In the genomic region with DNA sequence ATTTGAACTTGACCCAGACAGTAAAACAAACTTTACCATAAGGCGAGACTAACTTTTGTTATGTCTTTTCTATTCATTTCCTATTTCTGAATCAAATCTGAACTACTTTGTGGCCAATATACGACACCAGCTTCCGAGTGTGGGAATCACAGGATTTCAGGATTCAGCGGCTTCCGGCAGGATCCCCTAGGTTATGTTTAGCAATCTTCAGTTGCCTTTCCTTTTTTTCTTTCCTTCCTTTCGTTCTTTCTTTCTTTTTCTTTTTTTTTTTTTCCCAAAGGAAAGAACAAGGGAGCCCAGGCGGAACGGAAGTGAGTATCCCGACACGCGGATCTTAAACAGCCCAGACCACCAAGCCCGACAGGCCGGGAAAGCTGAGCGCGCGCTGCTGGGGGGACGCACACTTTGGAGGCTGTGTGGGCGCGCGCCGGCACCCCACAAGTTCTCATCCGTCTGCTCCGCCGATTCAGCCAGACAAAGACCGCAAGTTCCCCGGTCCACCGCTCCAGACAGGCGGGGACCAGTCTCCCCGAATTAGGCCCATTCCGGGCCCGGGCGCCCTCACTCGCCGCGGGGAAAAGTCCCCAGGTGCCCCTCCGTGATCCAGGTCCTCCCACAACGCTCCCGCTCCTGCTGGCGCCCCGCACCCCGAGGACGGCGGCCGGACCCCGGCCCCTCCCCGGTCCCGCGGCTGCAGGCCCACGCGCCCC, we compare ENCODE assay signal across 1 cellular context.
TF ChIP-seq lines count a peak whose summit lies in the region.

No MANE protein-coding gene starts in this region.

TF ChIP-seq in HepG2, 621 proteins besides CTCF, POLR2A, EP300 and RAD21 (continued from another document and continues in another):
- TF ChIP-seq FOXP4 (CRISPR knock-in tag; IDR thresholded peaks at IDR 0.05): peak; percentile 38; the same call in 1 of the 2 replicates
- TF ChIP-seq TCF7L2 (IDR thresholded peaks at IDR 0.05; ENCODE audit: low read depth, low read length): no peak
- TF ChIP-seq IKZF4 (CRISPR knock-in tag; IDR thresholded peaks at IDR 0.05; ENCODE audit: borderline replicate concordance, low read depth, not compliant biosample characterization): peak; percentile 66
- no peak for TF ChIP-seq ZNF607 (CRISPR knock-in tag; IDR thresholded peaks at IDR 0.05; ENCODE audit: borderline replicate concordance)
- no peak for TF ChIP-seq TAF15 (IDR thresholded peaks at IDR 0.05; ENCODE audit: low read depth, low read length, poor library complexity, severe bottlenecking)
- TF ChIP-seq PRMT3 (CRISPR knock-in tag; IDR thresholded peaks at IDR 0.05; ENCODE audit: borderline replicate concordance, low read depth): no peak
- TF ChIP-seq PITX1 (CRISPR knock-in tag; IDR thresholded peaks at IDR 0.05): 0 out of 2 replicates have a peak, but pooled peaks have one; percentile 30
- no peak for TF ChIP-seq ZKSCAN8 (CRISPR knock-in tag; IDR thresholded peaks at IDR 0.05; ENCODE audit: borderline replicate concordance)
- TF ChIP-seq NR2F2 (IDR thresholded peaks at IDR 0.05; ENCODE audit: borderline replicate concordance, low read depth): no peak
- peak; percentile 44; the same call in 1 of the 2 replicates for TF ChIP-seq NRL (CRISPR knock-in tag; IDR thresholded peaks at IDR 0.05; ENCODE audit: borderline replicate concordance)
- no peak for TF ChIP-seq ZNF562 (CRISPR knock-in tag; IDR thresholded peaks at IDR 0.05; ENCODE audit: borderline replicate concordance)
- no peak for TF ChIP-seq ZNF614 (CRISPR knock-in tag; IDR thresholded peaks at IDR 0.05; ENCODE audit: borderline replicate concordance)
- TF ChIP-seq, protein P1, sequence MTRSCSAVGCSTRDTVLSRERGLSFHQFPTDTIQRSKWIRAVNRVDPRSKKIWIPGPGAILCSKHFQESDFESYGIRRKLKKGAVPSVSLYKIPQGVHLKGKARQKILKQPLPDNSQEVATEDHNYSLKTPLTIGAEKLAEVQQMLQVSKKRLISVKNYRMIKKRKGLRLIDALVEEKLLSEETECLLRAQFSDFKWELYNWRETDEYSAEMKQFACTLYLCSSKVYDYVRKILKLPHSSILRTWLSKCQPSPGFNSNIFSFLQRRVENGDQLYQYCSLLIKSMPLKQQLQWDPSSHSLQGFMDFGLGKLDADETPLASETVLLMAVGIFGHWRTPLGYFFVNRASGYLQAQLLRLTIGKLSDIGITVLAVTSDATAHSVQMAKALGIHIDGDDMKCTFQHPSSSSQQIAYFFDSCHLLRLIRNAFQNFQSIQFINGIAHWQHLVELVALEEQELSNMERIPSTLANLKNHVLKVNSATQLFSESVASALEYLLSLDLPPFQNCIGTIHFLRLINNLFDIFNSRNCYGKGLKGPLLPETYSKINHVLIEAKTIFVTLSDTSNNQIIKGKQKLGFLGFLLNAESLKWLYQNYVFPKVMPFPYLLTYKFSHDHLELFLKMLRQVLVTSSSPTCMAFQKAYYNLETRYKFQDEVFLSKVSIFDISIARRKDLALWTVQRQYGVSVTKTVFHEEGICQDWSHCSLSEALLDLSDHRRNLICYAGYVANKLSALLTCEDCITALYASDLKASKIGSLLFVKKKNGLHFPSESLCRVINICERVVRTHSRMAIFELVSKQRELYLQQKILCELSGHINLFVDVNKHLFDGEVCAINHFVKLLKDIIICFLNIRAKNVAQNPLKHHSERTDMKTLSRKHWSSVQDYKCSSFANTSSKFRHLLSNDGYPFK (CRISPR knock-in tag; IDR thresholded peaks at IDR 0.05; ENCODE audit: borderline replicate concordance): no peak
- TF ChIP-seq KMT2B (CRISPR knock-in tag; IDR thresholded peaks at IDR 0.05): 0 out of 2 replicates have a peak, but pooled peaks have one; percentile 33
- TF ChIP-seq POGZ (CRISPR knock-in tag; IDR thresholded peaks at IDR 0.05): peak; percentile 22; the same call in 1 of the 2 replicates
- TF ChIP-seq ZEB1 (IDR thresholded peaks at IDR 0.05; ENCODE audit: insufficient replicate concordance, low read depth): no peak
- TF ChIP-seq SATB2 (CRISPR knock-in tag; IDR thresholded peaks at IDR 0.05): peak; percentile 49
- TF ChIP-seq FOSL1 (CRISPR knock-in tag; IDR thresholded peaks at IDR 0.05; ENCODE audit: borderline replicate concordance): 0 out of 2 replicates have a peak, but pooled peaks have one; percentile 15
- TF ChIP-seq JUND (CRISPR knock-in tag; IDR thresholded peaks at IDR 0.05): no peak
- TF ChIP-seq ZNF549 (CRISPR knock-in tag; IDR thresholded peaks at IDR 0.05): no peak
- peak; percentile 50; the same call in 1 of the 2 replicates for TF ChIP-seq NFKB2 (CRISPR knock-in tag; IDR thresholded peaks at IDR 0.05; ENCODE audit: borderline replicate concordance)
- TF ChIP-seq KDM3A (CRISPR knock-in tag; IDR thresholded peaks at IDR 0.05; ENCODE audit: low read depth): no peak
- no peak for TF ChIP-seq ZNF34 (CRISPR knock-in tag; IDR thresholded peaks at IDR 0.05; ENCODE audit: borderline replicate concordance)
- TF ChIP-seq REXO4 (CRISPR knock-in tag; IDR thresholded peaks at IDR 0.05; ENCODE audit: borderline replicate concordance): no peak
- no peak for TF ChIP-seq CBX5 (CRISPR knock-in tag; IDR thresholded peaks at IDR 0.05; ENCODE audit: borderline replicate concordance)
- TF ChIP-seq ELF4 (CRISPR knock-in tag; IDR thresholded peaks at IDR 0.05; ENCODE audit: borderline replicate concordance): no peak
- TF ChIP-seq ZNF768 (CRISPR knock-in tag; IDR thresholded peaks at IDR 0.05): 0 out of 2 replicates have a peak, but pooled peaks have one; percentile 20
- TF ChIP-seq ZUFSP (CRISPR knock-in tag; IDR thresholded peaks at IDR 0.05; ENCODE audit: borderline replicate concordance): no peak
- peak; percentile 61 for TF ChIP-seq GABPB1 (CRISPR knock-in tag; IDR thresholded peaks at IDR 0.05)
- 0 out of 2 replicates have a peak, but pooled peaks have one; percentile 49 for TF ChIP-seq ZNF670 (CRISPR knock-in tag; IDR thresholded peaks at IDR 0.05; ENCODE audit: borderline replicate concordance)
- TF ChIP-seq CCDC6 (CRISPR knock-in tag; IDR thresholded peaks at IDR 0.05): no peak
- TF ChIP-seq IRF9 (CRISPR knock-in tag; IDR thresholded peaks at IDR 0.05; ENCODE audit: borderline replicate concordance): no peak
- no peak for TF ChIP-seq HNRNPK (IDR thresholded peaks at IDR 0.05; ENCODE audit: low read depth, low read length, poor library complexity, severe bottlenecking)
- TF ChIP-seq ISL2 (CRISPR knock-in tag; IDR thresholded peaks at IDR 0.05): peak; percentile 68
- no peak for TF ChIP-seq GTF2F1 (IDR thresholded peaks at IDR 0.05; ENCODE audit: low read length)
- TF ChIP-seq NR2C2 (CRISPR knock-in tag; IDR thresholded peaks at IDR 0.05; ENCODE audit: borderline replicate concordance): no peak
- no peak for TF ChIP-seq JUN (CRISPR knock-in tag; IDR thresholded peaks at IDR 0.05)
- TF ChIP-seq HIVEP1 (CRISPR knock-in tag; IDR thresholded peaks at IDR 0.05): no peak
- no peak for TF ChIP-seq ZNF615 (CRISPR knock-in tag; IDR thresholded peaks at IDR 0.05; ENCODE audit: borderline replicate concordance)
- TF ChIP-seq TEAD2 (CRISPR knock-in tag; IDR thresholded peaks at IDR 0.05): no peak
- no peak for TF ChIP-seq CENPX (CRISPR knock-in tag; IDR thresholded peaks at IDR 0.05)
- TF ChIP-seq TARDBP (CRISPR knock-in tag; IDR thresholded peaks at IDR 0.05): no peak
- TF ChIP-seq ZFP36L2 (CRISPR knock-in tag; IDR thresholded peaks at IDR 0.05): no peak
- no peak for TF ChIP-seq STAT6 (CRISPR knock-in tag; IDR thresholded peaks at IDR 0.05; ENCODE audit: borderline replicate concordance)
- TF ChIP-seq GABPA (IDR thresholded peaks at IDR 0.05; ENCODE audit: low read depth, low read length): no peak
- TF ChIP-seq GABPA (CRISPR knock-in tag; IDR thresholded peaks at IDR 0.05; ENCODE audit: low read depth): 0 out of 2 replicates have a peak, but pooled peaks have one; percentile 30
- TF ChIP-seq ARHGAP35 (CRISPR knock-in tag; IDR thresholded peaks at IDR 0.05; ENCODE audit: borderline replicate concordance): no peak
- TF ChIP-seq NFYB (CRISPR knock-in tag; IDR thresholded peaks at IDR 0.05): no peak
- no peak for TF ChIP-seq ZNF451 (CRISPR knock-in tag; IDR thresholded peaks at IDR 0.05)
- TF ChIP-seq, protein P2, sequence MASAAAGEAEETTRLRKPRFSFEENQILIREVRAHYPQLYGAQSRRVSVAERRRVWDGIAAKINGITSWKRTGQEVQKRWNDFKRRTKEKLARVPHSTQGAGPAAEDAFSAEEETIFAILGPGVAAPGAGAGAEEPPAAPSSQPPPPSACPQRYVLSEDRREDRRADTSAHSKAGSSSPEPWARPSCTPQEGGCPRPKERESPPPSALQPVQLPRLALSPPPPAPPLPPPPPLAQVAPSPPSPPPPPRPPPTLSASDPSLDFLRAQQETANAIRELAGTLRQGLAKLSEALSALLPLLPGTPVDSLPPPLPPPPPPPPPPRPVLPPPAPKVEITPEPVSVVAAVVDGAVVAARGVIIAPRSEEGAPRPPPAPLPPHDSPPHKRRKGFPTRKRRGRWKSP (CRISPR knock-in tag; IDR thresholded peaks at IDR 0.05): no peak
- TF ChIP-seq RARA (CRISPR knock-in tag; IDR thresholded peaks at IDR 0.05): no peak
- TF ChIP-seq NFE2L2 (IDR thresholded peaks at IDR 0.05; ENCODE audit: low read length): no peak
- peak; percentile 65; the same call in 1 of the 2 replicates for TF ChIP-seq ZNF274 (CRISPR knock-in tag; IDR thresholded peaks at IDR 0.05)
- TF ChIP-seq ATF7-NPFF (CRISPR knock-in tag; IDR thresholded peaks at IDR 0.05; ENCODE audit: low read depth): no peak
- TF ChIP-seq ZNF703 (CRISPR knock-in tag; IDR thresholded peaks at IDR 0.05; ENCODE audit: borderline replicate concordance): 0 out of 2 replicates have a peak, but pooled peaks have one; percentile 33
- TF ChIP-seq ZFP62 (CRISPR knock-in tag; IDR thresholded peaks at IDR 0.05): no peak
- TF ChIP-seq ZNF710 (CRISPR knock-in tag; IDR thresholded peaks at IDR 0.05; ENCODE audit: borderline replicate concordance): peak; percentile 73; the same call in 1 of the 2 replicates
